Comparison of ENCODE assay signal across 8 cellular contexts in genomic region chr7:45259966-45260646, GRCh38.
DNase-seq lines count a peak whose midpoint lies in the region; ATAC-seq and TF ChIP-seq lines count a peak whose summit lies in the region.

No MANE protein-coding gene starts in this region.

- H3K36me3 Mint-ChIP-seq in activated naive CD4-positive, alpha-beta T cell treated with anti-CD3 and anti-CD28 coated beads for 36 hours (ENCODE audit: low read depth) = no peaks in the 10 kb centered on the region

- TF ChIP-seq CTCF in heart left ventricle (IDR thresholded peaks at IDR 0.05) (peak; percentile 92 to 99 (median 98)), prostate gland (IDR thresholded peaks at IDR 0.05) (peak; percentile 82 to 93 (median 87))

- 19 to 25% (median 22%) methylated on average over 24 to 30 of the region's 30 CpGs for WGBS in heart left ventricle, 4 donors
- WGBS in prostate gland = 21% methylated on average over 30 of the region's 30 CpGs
- 22% methylated on average over 30 of the region's 30 CpGs for WGBS in aorta, 2 donors

- H3K36me3 ChIP-seq in SJSA1 (no peaks in the 10 kb centered on the region), heart left ventricle (no peaks in the 10 kb centered on the region), prostate gland (no peaks in the 10 kb centered on the region), aorta (ENCODE audit: control insufficient read depth in 1 of 2, insufficient read depth in 2 of 2, low read length in 1 of 2) (no peaks in the 10 kb centered on the region)

- H3K9me3 Mint-ChIP-seq in activated naive CD4-positive, alpha-beta T cell treated with anti-CD3 and anti-CD28 coated beads for 36 hours = peaks cover 3% of the 10 kb centered on the region

- no peak overlapping the region for H3K27ac ChIP-seq in SJSA1
- H3K27ac ChIP-seq in heart left ventricle = no peak overlapping the region
- no peak overlapping the region for H3K27ac ChIP-seq in prostate gland
- no peak overlapping the region for H3K27ac ChIP-seq in aorta (ENCODE audit: low read depth in 1 of 2, low read length in 2 of 2)

- H3K4me3 ChIP-seq in SJSA1 (no peak overlapping the region), heart left ventricle (peak overlapping the region in 1 of 12 donors; percentile 14), prostate gland (no peak overlapping the region), aorta (ENCODE audit: low read length in 2 of 2) (no peak overlapping the region)

- DNase-seq in NCI-H2029 (lab: John Stamatoyannopoulos, UW) (peak; percentile 18), NCI-H2029 treated with DMSO at 0.1 percent for 48 hours (lab: John Stamatoyannopoulos, UW) (no peak), SJSA1 (ENCODE audit: low read depth in 1 of 2, low spot score in 2 of 2) (peak; percentile 22 to 56), heart left ventricle (peak; percentile 47 to 83 (median 60)), prostate gland (ENCODE audit: low spot score) (peak; percentile 22), aorta (peak; percentile 57 to 89)
- DNase-seq in activated naive CD4-positive, alpha-beta T cell treated with anti-CD3 and anti-CD28 coated beads for 36 hours = peak; percentile 75

- H3K4me3 Mint-ChIP-seq in activated naive CD4-positive, alpha-beta T cell treated with anti-CD3 and anti-CD28 coated beads for 36 hours = no peak overlapping the region

- CTCF ChIA-PET in activated naive CD4-positive, alpha-beta T cell treated with anti-CD3 and anti-CD28 coated beads for 36 hours (lab: Charles Lee) = interaction anchor here (0.6 to 3.9 kb wide), 20 partner anchors 9 to 595 kb away, joined by 3 to 96 read pairs (median 5); partner anchors contain the start of gene RAMP3

- H3K27me3 ChIP-seq in SJSA1 (replicated peaks) (peaks cover 12% of the 10 kb centered on the region; the same call in 1 of the 2 replicates), heart left ventricle (peaks cover 0 to 16% (median 0%) of the 10 kb centered on the region in 9 donors), prostate gland (replicated peaks; ENCODE audit: insufficient read depth) (no peaks in the 10 kb centered on the region), aorta (ENCODE audit: control insufficient read depth in 1 of 2, insufficient read depth in 2 of 2, low read length in 1 of 2) (no peaks in the 10 kb centered on the region)

- no peaks in the 10 kb centered on the region for H3K4me1 ChIP-seq in SJSA1 (replicated peaks)
- H3K4me1 ChIP-seq in heart left ventricle = peaks cover 0 to 7% (median 0%) of the 10 kb centered on the region in 12 donors
- no peaks in the 10 kb centered on the region for H3K4me1 ChIP-seq in prostate gland (replicated peaks)
- H3K4me1 ChIP-seq in aorta (ENCODE audit: control insufficient read depth in 1 of 2, insufficient read depth in 2 of 2, low read length in 2 of 2) = no peaks in the 10 kb centered on the region

- TF ChIP-seq POLR2A in heart left ventricle (IDR thresholded peaks at IDR 0.05) = no peak
- no peak for TF ChIP-seq POLR2A in prostate gland (IDR thresholded peaks at IDR 0.05)

- peaks cover 10% of the 10 kb centered on the region for H3K27me3 Mint-ChIP-seq in activated naive CD4-positive, alpha-beta T cell treated with anti-CD3 and anti-CD28 coated beads for 36 hours (ENCODE audit: low read depth)

- H3K9me3 ChIP-seq in SJSA1 (replicated peaks) = no peaks in the 10 kb centered on the region
- no peaks in the 10 kb centered on the region for H3K9me3 ChIP-seq in heart left ventricle
- H3K9me3 ChIP-seq in prostate gland = no peaks in the 10 kb centered on the region
- no peaks in the 10 kb centered on the region for H3K9me3 ChIP-seq in aorta (ENCODE audit: control insufficient read depth, low read length)

- no peaks in the 10 kb centered on the region for H3K4me1 Mint-ChIP-seq in activated naive CD4-positive, alpha-beta T cell treated with anti-CD3 and anti-CD28 coated beads for 36 hours (ENCODE audit: low read depth)

- no peak overlapping the region for H3K27ac Mint-ChIP-seq in activated naive CD4-positive, alpha-beta T cell treated with anti-CD3 and anti-CD28 coated beads for 36 hours

- intact Hi-C loops in activated naive CD4-positive, alpha-beta T cell treated with anti-CD3 and anti-CD28 coated beads for 36 hours (cut with micrococcal nuclease) = loop anchor here (1.0 to 10.0 kb wide), 2 partner anchors 106 to 595 kb away; no protein-coding TSS in a partner anchor
- intact Hi-C loops in heart left ventricle (cut with DNase I) (loop anchor here in 9 of 10 donors (1.0 to 5.0 kb wide), 5 partner anchors 105 to 592 kb away; no protein-coding TSS in a partner anchor), prostate gland (cut with DNase I) (loop anchor here (2.0 kb wide), 1 partner anchor 105 kb away; no protein-coding TSS in a partner anchor), aorta (cut with DNase I) (loop anchor here (2.0 kb wide), 1 partner anchor 105 kb away; no protein-coding TSS in a partner anchor)

- ATAC-seq in HG03342 (IDR thresholded peaks at IDR 0.05; ENCODE audit: unreplicated experiment) (peak; percentile 68), heart left ventricle (peak; percentile 58 to 89 (median 81)), aorta (ENCODE audit: low FRiP score) (peak; percentile 87)
